Comparison of ENCODE assay signal across 24 cellular contexts in genomic region chr22:43330178-43331063, GRCh38. TPM values are rescaled to one million over a fixed set of nuclear protein-coding genes. Genes with fewer than 3 reads are reported as not detected.
"Had no signal": no experiment of that assay in that cellular context is flagged by ENCODE, and none has a peak within 500 bp of the region (broad histone marks: within the 10 kb centered on the region; RNA-seq: fewer than 3 reads in every experiment).

No MANE protein-coding gene starts in this region.

- H3K27me3 Mint-ChIP-seq: activated CD4-positive, alpha-beta T cell treated with anti-CD3 and anti-CD28 coated beads for 36 hours; activated naive CD8-positive, alpha-beta T cell had no signal

- ATAC-seq: activated CD4-positive, alpha-beta T cell treated with anti-CD3 and anti-CD28 coated beads for 36 hours; activated CD8-positive, alpha-beta memory T cell treated with anti-CD3 and anti-CD28 coated beads, Interleukin-2, amount 10 ng/mL, durations not matched to agents 7 days and 5 days; activated CD8-positive, alpha-beta T cell treated with anti-CD3 and anti-CD28 coated beads, Interleukin-2, amount 10 ng/mL, durations not matched to agents 7 days and 5 days; body of pancreas; esophagus mucosa; foreskin keratinocyte; left ventricle myocardium superior; right cardiac atrium had no signal

- H3K27ac ChIP-seq: body of pancreas, foreskin keratinocyte, transverse colon, uterus had no signal

- FAIRE-seq: islet of Langerhans had no signal

- H3K4me1 Mint-ChIP-seq: activated CD4-positive, alpha-beta T cell treated with anti-CD3 and anti-CD28 coated beads for 36 hours; naive B cell had no signal

- DNase-seq: activated CD4-positive, alpha-beta T cell treated with anti-CD3 and anti-CD28 coated beads for 36 hours; activated CD4-positive, CD25-positive, alpha-beta regulatory T cell; activated CD8-positive, alpha-beta memory T cell treated with anti-CD3 and anti-CD28 coated beads, Interleukin-2, amount 10 ng/mL, durations not matched to agents 7 days and 5 days; activated CD8-positive, alpha-beta T cell treated with anti-CD3 and anti-CD28 coated beads, Interleukin-2, amount 10 ng/mL, durations not matched to agents 7 days and 5 days; activated naive CD4-positive, alpha-beta T cell; activated T-cell treated with anti-CD3 and anti-CD28 coated beads, Interleukin-2, amount 50 U/mL, for 48 hours; aorta; body of pancreas; caudate nucleus; cortex of kidney; foreskin keratinocyte; left ventricle myocardium superior; naive B cell; right cardiac atrium; stimulated activated CD4-positive, alpha-beta T cell treated with anti-CD3 and anti-CD28 coated beads, Interleukin-2, amount 100 ng/mL, for 48 hours; stimulated activated naive CD4-positive, alpha-beta T cell treated with Interleukin-2 at 50 U/mL for 16 hours; T-helper 1 cell; transverse colon; uterus had no signal

- H3K27ac Mint-ChIP-seq: activated CD4-positive, alpha-beta T cell treated with anti-CD3 and anti-CD28 coated beads for 36 hours; activated CD8-positive, alpha-beta memory T cell treated with anti-CD3 and anti-CD28 coated beads, Interleukin-2, amount 10 ng/mL, durations not matched to agents 7 days and 5 days; activated CD8-positive, alpha-beta T cell treated with anti-CD3 and anti-CD28 coated beads, Interleukin-2, amount 10 ng/mL, durations not matched to agents 7 days and 5 days; activated naive CD8-positive, alpha-beta T cell; activated T-helper 2 cell treated with anti-CD3 and anti-CD28 coated beads, Interferon-gamma antibody, Interleukin-2, Interleukin-4, amounts not matched to agents 10 μg/mL and 5 μg/mL and 100 μg/mL, durations not matched to agents 14 hours and 24 hours and 36 hours; naive B cell; T-helper 2 cell treated with Interferon-gamma antibody and Interleukin-4, amounts not matched to agents 5 μg/mL and 100 μg/mL, for 36 hours had no signal

- H3K36me3 ChIP-seq: transverse colon, uterus had no signal

- H3K9me3 ChIP-seq: body of pancreas, transverse colon, uterus had no signal

- H3K4me3 ChIP-seq: body of pancreas, transverse colon, uterus had no signal

- H3K4me1 ChIP-seq: body of pancreas, foreskin keratinocyte, transverse colon, uterus had no signal

- H3K9me3 Mint-ChIP-seq: activated T-helper 2 cell treated with anti-CD3 and anti-CD28 coated beads, Interferon-gamma antibody, Interleukin-2, Interleukin-4, amounts not matched to agents 10 μg/mL and 5 μg/mL and 100 μg/mL, durations not matched to agents 14 hours and 24 hours and 36 hours; naive B cell; T-helper 2 cell treated with Interferon-gamma antibody and Interleukin-4, amounts not matched to agents 5 μg/mL and 100 μg/mL, for 36 hours had no signal

- H3K4me3 Mint-ChIP-seq: activated CD4-positive, alpha-beta T cell treated with anti-CD3 and anti-CD28 coated beads for 36 hours; activated CD8-positive, alpha-beta memory T cell treated with anti-CD3 and anti-CD28 coated beads, Interleukin-2, amount 10 ng/mL, durations not matched to agents 7 days and 5 days; activated CD8-positive, alpha-beta T cell treated with anti-CD3 and anti-CD28 coated beads, Interleukin-2, amount 10 ng/mL, durations not matched to agents 7 days and 5 days; activated naive CD8-positive, alpha-beta T cell; naive B cell; T-helper 2 cell treated with Interferon-gamma antibody and Interleukin-4, amounts not matched to agents 5 μg/mL and 100 μg/mL, for 36 hours had no signal

- H3K36me3 Mint-ChIP-seq: activated CD8-positive, alpha-beta memory T cell treated with anti-CD3 and anti-CD28 coated beads, Interleukin-2, amount 10 ng/mL, durations not matched to agents 7 days and 5 days; activated naive CD8-positive, alpha-beta T cell; naive B cell had no signal

- H3K27me3 ChIP-seq: body of pancreas, transverse colon, uterus had no signal

RNA-seq across cellular contexts. Expression of gene SCUBE1, which starts 12.8 kb away (rescaled TPM):
- total RNA-seq: activated CD4-positive, alpha-beta T cell treated with anti-CD3 and anti-CD28 coated beads for 36 hours; activated T-helper 2 cell treated with anti-CD3 and anti-CD28 coated beads, Interferon-gamma antibody, Interleukin-2, Interleukin-4, amounts not matched to agents 10 μg/mL and 5 μg/mL and 100 μg/mL, durations not matched to agents 14 hours and 24 hours and 36 hours; foreskin keratinocyte had no signal
- polyA plus RNA-seq: foreskin keratinocyte had no signal
